In the genomic region with DNA sequence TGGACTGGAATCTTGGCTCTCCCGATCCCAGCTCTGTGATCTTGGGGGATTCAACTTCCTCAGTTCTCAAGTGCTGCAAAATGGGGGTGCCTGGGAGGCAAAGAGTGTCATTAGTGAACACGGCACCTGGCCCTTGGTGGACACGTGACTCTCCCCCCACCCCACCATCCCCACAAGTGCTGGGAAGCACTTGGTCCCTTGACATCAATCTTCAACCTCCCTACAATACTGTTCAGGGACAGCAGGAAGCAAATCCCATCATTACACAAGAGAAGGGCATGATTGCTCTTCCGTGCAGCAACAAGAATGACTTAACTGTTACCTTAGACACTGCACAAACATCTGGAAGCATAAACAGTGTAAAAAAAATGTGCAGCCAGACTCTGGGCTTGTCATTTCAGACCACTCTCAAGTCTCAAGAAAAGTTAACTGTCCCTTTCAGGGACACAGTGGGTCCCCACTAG, we compare ENCODE assay signal across 14 cellular contexts.
DNase-seq lines count a peak whose midpoint lies in the region; ATAC-seq and TF ChIP-seq lines count a peak whose summit lies in the region.
"Had no signal": no experiment of that assay in that cellular context is flagged by ENCODE, and none has a peak within 500 bp of the region (broad histone marks: within the 10 kb centered on the region; RNA-seq: fewer than 3 reads in every experiment).

No MANE protein-coding gene starts in this region.

- no peak overlapping the region for H3K4me2 ChIP-seq in fibroblast of lung (ENCODE audit: extremely low read depth, insufficient read depth, low read length)

- H4K20me1 ChIP-seq in fibroblast of lung (ENCODE audit: control insufficient read depth, extremely low read depth, insufficient read depth, low read length): no peaks in the 10 kb centered on the region

- no peak for ATAC-seq in HG03039 (IDR thresholded peaks at IDR 0.05; ENCODE audit: unreplicated experiment)
- no peak for ATAC-seq in GM18520 (IDR thresholded peaks at IDR 0.05; ENCODE audit: unreplicated experiment)
- ATAC-seq: naive thymus-derived CD4-positive, alpha-beta T cell had no signal

- H3K27ac ChIP-seq in RWPE1: peak overlapping the region; percentile 42
- H3K27ac ChIP-seq in fibroblast of lung (ENCODE audit: insufficient read depth, low read length): peak overlapping the region; percentile 64
- H3K27ac ChIP-seq: epithelial cell of prostate, Peyer's patch had no signal

- no peak overlapping the region for H3K4me3 ChIP-seq in fibroblast of lung (replicated peaks in 1 of 4; ENCODE audit: control extremely low read depth in 1 of 4, insufficient read depth in 1 of 4, low read depth in 3 of 4, low read length in 4 of 4)
- H3K4me3 ChIP-seq: Peyer's patch had no signal

- H3K36me3 ChIP-seq in fibroblast of lung (ENCODE audit: control insufficient read depth, insufficient read depth, low read length): peaks cover 45% of the 10 kb centered on the region

- in situ Hi-C loops in KBM-7 (cut with MboI; ENCODE audit: low pct_unique_long_range_greater_than_20kb, low sequenced_read_pairs): no loop called here

- DNase-seq in GM03348 (ENCODE audit: low spot score): peak; percentile 37
- DNase-seq in RWPE1 (ENCODE audit: low spot score): no peak
- DNase-seq in fibroblast of lung (ENCODE audit: low read depth in 2 of 2): peak in 1 of 2 donors; percentile 47
- peak; percentile 58 for DNase-seq in posterior vena cava (ENCODE audit: low spot score)
- no peak for DNase-seq in NCI-H187 (lab: John Stamatoyannopoulos, UW)
- no peak for DNase-seq in KBM-7
- DNase-seq: anterior cingulate cortex; DMS53; naive thymus-derived CD4-positive, alpha-beta T cell; Peyer's patch; T1000 had no signal

- no peaks in the 10 kb centered on the region for H3K27me3 ChIP-seq in fibroblast of lung (ENCODE audit: control insufficient read depth, insufficient read depth, low read length)
- H3K27me3 ChIP-seq: Peyer's patch had no signal

- CTCF ChIA-PET in RWPE1 (lab: Yijun Ruan, JAX): no interaction called here

- H2AFZ ChIP-seq in fibroblast of lung (ENCODE audit: low read length): no peak overlapping the region

- POLR2A ChIA-PET in RWPE1 (lab: Yijun Ruan, JAX; ENCODE audit: low non-redundant PET): no interaction called here

- H3K79me2 ChIP-seq in fibroblast of lung (ENCODE audit: control insufficient read depth, insufficient read depth, low read length): peaks cover 42% of the 10 kb centered on the region

- intact Hi-C loops in posterior vena cava (cut with DNase I): loop anchor here in 1 of 2 donors (5.0 kb wide), 1 partner anchor 1573 kb away; no protein-coding TSS in a partner anchor

- H3K4me1 ChIP-seq in fibroblast of lung (ENCODE audit: control insufficient read depth, extremely low read depth, insufficient read depth, low read length): no peaks in the 10 kb centered on the region
- H3K4me1 ChIP-seq: Peyer's patch had no signal

- TF ChIP-seq CTCF in RWPE1 (conservative IDR thresholded peaks at IDR 0.05; ENCODE audit: low read depth) (no peak), fibroblast of lung (conservative IDR thresholded peaks at IDR 0.05 in 1 of 2, IDR thresholded peaks at IDR 0.05 in 1 of 2; ENCODE audit: low read depth in 1 of 2, low read length in 2 of 2) (no peak)

- H3K9me3 ChIP-seq in fibroblast of lung (ENCODE audit: control insufficient read depth, insufficient read depth, low read depth, low read length): no peaks in the 10 kb centered on the region
- H3K9me3 ChIP-seq: Peyer's patch had no signal

- H3K9ac ChIP-seq in fibroblast of lung (ENCODE audit: insufficient read depth, low read length): no peak overlapping the region

Comparison
In these comparisons a context has a peak if more than half of its experiments do, and no peak if none do; other contexts are left out.
1. DNase-seq: peak in GM03348 (single experiment) and posterior vena cava (single experiment); none in RWPE1 (single experiment), NCI-H187 (0 of 2) and KBM-7 (single experiment).